In the genomic region with DNA sequence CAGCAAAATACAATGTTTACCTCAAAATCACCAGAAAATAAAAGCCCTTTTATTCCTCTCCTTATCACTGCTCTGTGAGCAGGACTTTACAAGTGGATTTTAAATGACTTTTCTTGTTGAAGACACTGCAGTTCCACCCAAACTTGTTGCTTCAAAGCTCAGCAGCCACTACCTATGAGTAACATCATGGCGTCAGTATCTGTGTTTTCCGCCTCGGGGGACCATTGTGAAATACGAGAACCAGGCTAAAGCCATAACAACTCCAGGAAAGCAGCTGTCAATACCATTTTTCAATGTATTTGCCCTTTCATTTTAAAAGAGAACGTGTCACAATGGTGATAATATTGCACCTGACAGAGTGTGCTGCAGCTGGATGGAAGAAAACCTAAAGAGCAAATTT, we compare ENCODE assay signal across 22 cellular contexts.
"Had no signal": no experiment of that assay in that cellular context is flagged by ENCODE, and none has a peak within 500 bp of the region (broad histone marks: within the 10 kb centered on the region; RNA-seq: fewer than 3 reads in every experiment).

No MANE protein-coding gene starts in this region.

- ATAC-seq: naive thymus-derived CD8-positive, alpha-beta T cell; pancreas; right cardiac atrium; sciatic nerve; stimulated activated effector memory CD8-positive, alpha-beta T cell treated with anti-CD3 and anti-CD28 coated beads, Interleukin-12 subunit alpha, Interleukin-12 subunit beta, amount 100 ng/mL, for 72 hours had no signal

- DNase-seq: islet precursor cell; left ventricle myocardium inferior; midbrain; naive thymus-derived CD8-positive, alpha-beta T cell; nucleus accumbens; pancreas; posterior cingulate gyrus; retina; right cardiac atrium; stimulated activated CD4-positive, alpha-beta T cell treated with anti-CD3 and anti-CD28 coated beads, Interleukin-12 subunit alpha, Interleukin-12 subunit beta, amount 100 ng/mL, for 4 hours; stimulated activated CD4-positive, alpha-beta T cell treated with anti-CD3 and anti-CD28 coated beads, Interleukin-15, amount 100 ng/mL, for 24 hours; stimulated activated CD4-positive, alpha-beta T cell treated with anti-CD3 and anti-CD28 coated beads, Interleukin-4, amount 100 ng/mL, for 24 hours; stimulated activated naive CD4-positive, alpha-beta T cell; tibial artery; uterus had no signal

- H3K4me1 ChIP-seq: left ventricle myocardium inferior, pancreas, prostate gland, suprapubic skin, tibial artery, uterus had no signal

- H3K36me3 ChIP-seq: left ventricle myocardium inferior, pancreas, prostate gland, suprapubic skin, thoracic aorta, tibial artery, uterus had no signal

- H3K9me3 ChIP-seq: left ventricle myocardium inferior, pancreas, prostate gland, suprapubic skin, thoracic aorta, tibial artery, uterus had no signal

- H3K4me3 ChIP-seq: left ventricle myocardium inferior, lung, pancreas, prostate gland, skin epidermis, suprapubic skin, thoracic aorta, tibial artery, uterus had no signal

- H3K27ac ChIP-seq: left ventricle myocardium inferior, pancreas, prostate gland, skin epidermis, suprapubic skin, thoracic aorta, tibial artery, uterus had no signal
